Comparison of ENCODE assay signal across 1 cellular context in the genomic region with DNA sequence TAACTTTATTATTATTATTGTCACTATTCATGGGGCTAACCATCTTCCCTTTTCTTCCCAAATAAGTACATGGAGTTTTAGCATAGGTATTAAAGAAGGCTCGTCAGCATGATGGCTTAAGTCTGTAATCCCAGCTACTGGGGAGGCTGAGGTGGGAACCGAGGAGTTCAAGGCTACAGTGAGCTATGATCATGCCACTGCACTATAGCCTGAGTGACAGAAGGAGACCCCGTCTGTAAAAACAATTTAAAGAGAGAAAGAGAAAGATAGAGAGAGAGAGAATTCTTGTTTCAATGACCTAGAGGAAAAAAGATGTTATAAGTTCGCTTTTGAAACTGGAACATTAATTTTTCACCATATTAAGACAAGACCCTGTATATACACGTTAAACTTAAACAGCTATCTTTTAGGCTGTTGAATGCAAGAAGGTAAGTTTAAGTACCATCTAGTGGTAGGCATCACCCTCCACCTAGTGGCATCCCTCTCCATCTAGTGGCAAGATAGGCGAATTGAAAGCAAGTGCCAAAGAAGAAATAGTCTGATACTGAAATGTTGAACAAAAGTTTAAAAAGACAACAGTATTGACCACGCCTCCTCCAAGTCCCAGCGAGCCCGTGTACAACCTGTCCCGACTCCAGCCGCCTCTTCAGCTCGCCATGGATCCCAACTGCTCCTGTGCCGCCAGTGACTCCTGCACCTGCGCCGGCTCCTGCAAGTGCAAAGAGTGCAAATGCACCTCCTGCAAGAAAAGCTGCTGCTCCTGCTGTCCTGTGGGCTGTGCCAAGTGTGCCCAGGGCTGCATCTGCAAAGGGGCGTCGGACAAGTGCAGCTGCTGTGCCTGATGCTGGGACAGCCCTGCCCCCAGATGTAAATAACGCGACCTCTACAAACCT.
TF ChIP-seq lines count a peak whose summit lies in the region.

No MANE protein-coding gene starts in this region.

TF ChIP-seq in GM23338, 12 proteins besides CTCF, POLR2A, EP300 and RAD21 (continued from another document):
- TF ChIP-seq ZNF462 (CRISPR knock-in tag; IDR thresholded peaks at IDR 0.05), result no peak
